In genomic region chr12:128820723-128821432, GRCh38 we compare ENCODE assay signal across 8 cellular contexts. TPM values are rescaled to one million over a fixed set of nuclear protein-coding genes. Genes with fewer than 3 reads are reported as not detected.
A peak's percentile ranks its signal among the peaks of the same experiment; 100 is the strongest.
DNase-seq lines count a peak whose midpoint lies in the region; ATAC-seq and FAIRE-seq lines count a peak whose summit lies in the region.

No MANE protein-coding gene starts in this region.

- intact Hi-C loops in activated CD4-positive, alpha-beta memory T cell treated with anti-CD3 and anti-CD28 coated beads for 36 hours (cut with micrococcal nuclease) = loop anchor here (5.0 kb wide), 1 partner anchor 96 kb away; no protein-coding TSS in a partner anchor
- intact Hi-C loops in Right ventricle myocardium superior (cut with DNase I) = no loop called here

- DNase-seq in activated CD4-positive, alpha-beta memory T cell treated with anti-CD3 and anti-CD28 coated beads, Interleukin-2, amount 10 ng/mL, durations not matched to agents 7 days and 5 days = no peak
- DNase-seq in activated CD4-positive, alpha-beta memory T cell treated with anti-CD3 and anti-CD28 coated beads for 36 hours = no peak
- DNase-seq in NOMO-1 (lab: John Stamatoyannopoulos, UW; ENCODE audit: unreplicated experiment in 2 of 2) (peak; percentile 75 to 87), Right ventricle myocardium superior (peak; percentile 67), NCI-H2227 treated with DMSO at 0.1 percent for 48 hours (lab: John Stamatoyannopoulos, UW) (no peak), NCI-H1694 treated with DMSO at 0.1 percent for 48 hours (lab: John Stamatoyannopoulos, UW) (no peak), urothelium cell line (ENCODE audit: low spot score) (no peak)

- peak; percentile 63 for ATAC-seq in HG02642 (IDR thresholded peaks at IDR 0.05; ENCODE audit: poor library complexity, unreplicated experiment)
- ATAC-seq in Right ventricle myocardium superior (ENCODE audit: poor library complexity) = peak; percentile 28

- H3K27ac Mint-ChIP-seq in activated CD4-positive, alpha-beta memory T cell treated with anti-CD3 and anti-CD28 coated beads, Interleukin-2, amount 10 ng/mL, durations not matched to agents 7 days and 5 days = peak overlapping the region; percentile 21
- H3K27ac Mint-ChIP-seq in activated CD4-positive, alpha-beta memory T cell treated with anti-CD3 and anti-CD28 coated beads for 36 hours = no peak overlapping the region

- no peaks in the 10 kb centered on the region for H3K27me3 Mint-ChIP-seq in activated CD4-positive, alpha-beta memory T cell treated with anti-CD3 and anti-CD28 coated beads, Interleukin-2, amount 10 ng/mL, durations not matched to agents 7 days and 5 days
- no peaks in the 10 kb centered on the region for H3K27me3 Mint-ChIP-seq in activated CD4-positive, alpha-beta memory T cell treated with anti-CD3 and anti-CD28 coated beads for 36 hours

- POLR2A ChIA-PET in activated CD4-positive, alpha-beta memory T cell treated with anti-CD3 and anti-CD28 coated beads, Interleukin-2, amount 10 ng/mL, durations not matched to agents 7 days and 5 days (lab: Charles Lee) = interaction anchor here (1.7 to 2.1 kb wide), 2 partner anchors 10 kb away, joined by 7 to 12 read pairs; no protein-coding TSS in a partner anchor
- POLR2A ChIA-PET in activated CD4-positive, alpha-beta memory T cell treated with anti-CD3 and anti-CD28 coated beads for 36 hours (lab: Charles Lee) = no interaction called here

- peaks cover 52% of the 10 kb centered on the region for H3K4me1 Mint-ChIP-seq in activated CD4-positive, alpha-beta memory T cell treated with anti-CD3 and anti-CD28 coated beads, Interleukin-2, amount 10 ng/mL, durations not matched to agents 7 days and 5 days
- peaks cover 43% of the 10 kb centered on the region for H3K4me1 Mint-ChIP-seq in activated CD4-positive, alpha-beta memory T cell treated with anti-CD3 and anti-CD28 coated beads for 36 hours (ENCODE audit: low read depth)

- H3K36me3 Mint-ChIP-seq in activated CD4-positive, alpha-beta memory T cell treated with anti-CD3 and anti-CD28 coated beads, Interleukin-2, amount 10 ng/mL, durations not matched to agents 7 days and 5 days (ENCODE audit: low read depth) = peaks cover 27% of the 10 kb centered on the region
- H3K36me3 Mint-ChIP-seq in activated CD4-positive, alpha-beta memory T cell treated with anti-CD3 and anti-CD28 coated beads for 36 hours = peaks cover 9% of the 10 kb centered on the region

- CTCF ChIA-PET in activated CD4-positive, alpha-beta memory T cell treated with anti-CD3 and anti-CD28 coated beads, Interleukin-2, amount 10 ng/mL, durations not matched to agents 7 days and 5 days (lab: Charles Lee) = no interaction called here
- CTCF ChIA-PET in activated CD4-positive, alpha-beta memory T cell treated with anti-CD3 and anti-CD28 coated beads for 36 hours (lab: Charles Lee) = no interaction called here

- no peak for FAIRE-seq in urothelium cell line (lab: Jason Lieb, UNC)

- H3K4me3 Mint-ChIP-seq in activated CD4-positive, alpha-beta memory T cell treated with anti-CD3 and anti-CD28 coated beads, Interleukin-2, amount 10 ng/mL, durations not matched to agents 7 days and 5 days = peak overlapping the region; percentile 10
- H3K4me3 Mint-ChIP-seq in activated CD4-positive, alpha-beta memory T cell treated with anti-CD3 and anti-CD28 coated beads for 36 hours = no peak overlapping the region

- no peaks in the 10 kb centered on the region for H3K9me3 Mint-ChIP-seq in activated CD4-positive, alpha-beta memory T cell treated with anti-CD3 and anti-CD28 coated beads, Interleukin-2, amount 10 ng/mL, durations not matched to agents 7 days and 5 days
- no peaks in the 10 kb centered on the region for H3K9me3 Mint-ChIP-seq in activated CD4-positive, alpha-beta memory T cell treated with anti-CD3 and anti-CD28 coated beads for 36 hours

RNA-seq across cellular contexts. Expression of gene SLC15A4, which starts 2.9 kb away (rescaled TPM):
- 10 to 100 TPM; 23.5 to 24.5 TPM for total RNA-seq in activated CD4-positive, alpha-beta memory T cell treated with anti-CD3 and anti-CD28 coated beads, Interleukin-2, amount 10 ng/mL, durations not matched to agents 7 days and 5 days
- 10 to 100 TPM; 15.5 to 19.3 TPM for total RNA-seq in activated CD4-positive, alpha-beta memory T cell treated with anti-CD3 and anti-CD28 coated beads for 36 hours
- total RNA-seq in Right ventricle myocardium superior = 14.2 TPM

RNA-seq across cellular contexts. Expression of gene GLT1D1, which starts 32.4 kb away (rescaled TPM):
- total RNA-seq in activated CD4-positive, alpha-beta memory T cell treated with anti-CD3 and anti-CD28 coated beads, Interleukin-2, amount 10 ng/mL, durations not matched to agents 7 days and 5 days = not detected
- not detected for total RNA-seq in activated CD4-positive, alpha-beta memory T cell treated with anti-CD3 and anti-CD28 coated beads for 36 hours
- total RNA-seq in Right ventricle myocardium superior = 0.30 TPM

Comparison
In these comparisons a context has a peak if more than half of its experiments do, and no peak if none do; other contexts are left out.
1. DNase-seq: peak in NOMO-1 (2 of 2) and Right ventricle myocardium superior (single experiment); none in activated CD4-positive, alpha-beta memory T cell treated with anti-CD3 and anti-CD28 coated beads, Interleukin-2, amount 10 ng/mL, durations not matched to agents 7 days and 5 days (single experiment), activated CD4-positive, alpha-beta memory T cell treated with anti-CD3 and anti-CD28 coated beads for 36 hours (single experiment), NCI-H2227 treated with DMSO at 0.1 percent for 48 hours (single experiment), NCI-H1694 treated with DMSO at 0.1 percent for 48 hours (single experiment) and urothelium cell line (single experiment).